Comparison of ENCODE assay signal across 7 cellular contexts in genomic region chr14:70253547-70253946, GRCh38.
A peak's percentile ranks its signal among the peaks of the same experiment; 100 is the strongest.
DNase-seq lines count a peak whose midpoint lies in the region; ATAC-seq and TF ChIP-seq lines count a peak whose summit lies in the region.
"Not testable (repeated sequence)": the region's sequence is repeated elsewhere in the genome, so short reads cannot be mapped to it uniquely, and the experiment has no call there.

No MANE protein-coding gene starts in this region.

- H3K27ac Mint-ChIP-seq in CD4-positive, alpha-beta memory T cell; activated CD8-positive, alpha-beta T cell treated with anti-CD3 and anti-CD28 coated beads for 36 hours; activated naive CD4-positive, alpha-beta T cell treated with anti-CD3 and anti-CD28 coated beads for 36 hours; brain; naive thymus-derived CD4-positive, alpha-beta T cell; nephron progenitor cell: not testable (repeated sequence)
- H3K27ac Mint-ChIP-seq in IgD-negative memory B cell = peak overlapping the region in 1 of 3 donors; percentile 78

- not testable (repeated sequence) for H3K4me1 ChIP-seq in CD4-positive, alpha-beta memory T cell (ENCODE audit: insufficient read depth, low read length); naive thymus-derived CD4-positive, alpha-beta T cell (ENCODE audit: control insufficient read depth in 2 of 2, insufficient read depth in 2 of 2, low read length in 2 of 2)

- DNase-seq in CD4-positive, alpha-beta memory T cell; activated CD8-positive, alpha-beta T cell treated with anti-CD3 and anti-CD28 coated beads for 36 hours; activated naive CD4-positive, alpha-beta T cell treated with anti-CD3 and anti-CD28 coated beads for 36 hours; naive thymus-derived CD4-positive, alpha-beta T cell; nephron progenitor cell: not testable (repeated sequence)

- TF ChIP-seq CTCF in activated CD8-positive, alpha-beta T cell treated with anti-CD3 and anti-CD28 coated beads for 36 hours (IDR thresholded peaks at IDR 0.05); brain (conservative IDR thresholded peaks at IDR 0.05); nephron progenitor cell (IDR thresholded peaks at IDR 0.05): not testable (repeated sequence)

- H3K4me3 Mint-ChIP-seq in CD4-positive, alpha-beta memory T cell = peak overlapping the region in 6 of 8 donors; percentile 5 to 78 (median 34)
- H3K4me3 Mint-ChIP-seq in IgD-negative memory B cell (peak overlapping the region in 3 of 4 donors; percentile 56 to 63 (median 63)), brain (peak overlapping the region in 4 of 5 experiments; percentile 34 to 76 (median 59)), nephron progenitor cell (peak overlapping the region; percentile 72)
- peak overlapping the region; percentile 23 for H3K4me3 Mint-ChIP-seq in activated CD8-positive, alpha-beta T cell treated with anti-CD3 and anti-CD28 coated beads for 36 hours
- H3K4me3 Mint-ChIP-seq in activated naive CD4-positive, alpha-beta T cell treated with anti-CD3 and anti-CD28 coated beads for 36 hours = peak overlapping the region; percentile 29
- peak overlapping the region in 6 of 10 donors; percentile 0 to 62 (median 37) for H3K4me3 Mint-ChIP-seq in naive thymus-derived CD4-positive, alpha-beta T cell

- ATAC-seq in activated CD8-positive, alpha-beta T cell treated with anti-CD3 and anti-CD28 coated beads for 36 hours; naive thymus-derived CD4-positive, alpha-beta T cell: not testable (repeated sequence)

- peaks cover 0 to 15% (median 6%) of the 10 kb centered on the region in 8 donors for H3K9me3 Mint-ChIP-seq in CD4-positive, alpha-beta memory T cell
- H3K9me3 Mint-ChIP-seq in IgD-negative memory B cell = peaks cover 0 to 10% (median 8%) of the 10 kb centered on the region in 3 donors
- not testable (repeated sequence) for H3K9me3 Mint-ChIP-seq in activated CD8-positive, alpha-beta T cell treated with anti-CD3 and anti-CD28 coated beads for 36 hours; activated naive CD4-positive, alpha-beta T cell treated with anti-CD3 and anti-CD28 coated beads for 36 hours; nephron progenitor cell
- peaks cover 0 to 16% (median 6%) of the 10 kb centered on the region in 5 experiments for H3K9me3 Mint-ChIP-seq in brain
- H3K9me3 Mint-ChIP-seq in naive thymus-derived CD4-positive, alpha-beta T cell = peaks cover 0 to 22% (median 7%) of the 10 kb centered on the region in 11 donors

- not testable (repeated sequence) for H3K36me3 Mint-ChIP-seq in CD4-positive, alpha-beta memory T cell; IgD-negative memory B cell; activated CD8-positive, alpha-beta T cell treated with anti-CD3 and anti-CD28 coated beads for 36 hours (ENCODE audit: low read depth); activated naive CD4-positive, alpha-beta T cell treated with anti-CD3 and anti-CD28 coated beads for 36 hours (ENCODE audit: low read depth); brain; naive thymus-derived CD4-positive, alpha-beta T cell; nephron progenitor cell (ENCODE audit: low read depth)

- POLR2A ChIA-PET in CD4-positive, alpha-beta memory T cell (lab: Charles Lee; ENCODE audit: partially characterized antibody); activated CD8-positive, alpha-beta T cell treated with anti-CD3 and anti-CD28 coated beads for 36 hours (lab: Charles Lee); naive thymus-derived CD4-positive, alpha-beta T cell (lab: Charles Lee): not testable (repeated sequence)

- CTCF ChIA-PET in CD4-positive, alpha-beta memory T cell (lab: Charles Lee; ENCODE audit: partially characterized antibody); activated CD8-positive, alpha-beta T cell treated with anti-CD3 and anti-CD28 coated beads for 36 hours (lab: Charles Lee); activated naive CD4-positive, alpha-beta T cell treated with anti-CD3 and anti-CD28 coated beads for 36 hours (lab: Charles Lee); naive thymus-derived CD4-positive, alpha-beta T cell (lab: Charles Lee): not testable (repeated sequence)

- not testable (repeated sequence) for H3K27me3 ChIP-seq in CD4-positive, alpha-beta memory T cell (ENCODE audit: insufficient read depth, low read length); naive thymus-derived CD4-positive, alpha-beta T cell (ENCODE audit: control insufficient read depth in 2 of 2, insufficient read depth in 2 of 2, low read length in 2 of 2)

- not testable (repeated sequence) for H3K4me3 ChIP-seq in CD4-positive, alpha-beta memory T cell (ENCODE audit: low read length in 2 of 2); naive thymus-derived CD4-positive, alpha-beta T cell (ENCODE audit: low read length)

- peaks cover 6 to 10% (median 8%) of the 10 kb centered on the region in 4 donors for H3K4me1 Mint-ChIP-seq in CD4-positive, alpha-beta memory T cell
- peaks cover 0 to 16% (median 4%) of the 10 kb centered on the region in 3 donors for H3K4me1 Mint-ChIP-seq in IgD-negative memory B cell
- H3K4me1 Mint-ChIP-seq in activated CD8-positive, alpha-beta T cell treated with anti-CD3 and anti-CD28 coated beads for 36 hours (ENCODE audit: low read depth); activated naive CD4-positive, alpha-beta T cell treated with anti-CD3 and anti-CD28 coated beads for 36 hours (ENCODE audit: low read depth); brain; nephron progenitor cell: not testable (repeated sequence)
- peaks cover 4 to 15% (median 8%) of the 10 kb centered on the region in 7 donors for H3K4me1 Mint-ChIP-seq in naive thymus-derived CD4-positive, alpha-beta T cell

- intact Hi-C loops in CD4-positive, alpha-beta memory T cell (cut with micrococcal nuclease); activated CD8-positive, alpha-beta T cell treated with anti-CD3 and anti-CD28 coated beads for 36 hours (cut with micrococcal nuclease); activated naive CD4-positive, alpha-beta T cell treated with anti-CD3 and anti-CD28 coated beads for 36 hours (cut with micrococcal nuclease); naive thymus-derived CD4-positive, alpha-beta T cell (cut with micrococcal nuclease): not testable (repeated sequence)

- not testable (repeated sequence) for H3K9me3 ChIP-seq in CD4-positive, alpha-beta memory T cell (ENCODE audit: control insufficient read depth in 1 of 2, low read length in 2 of 2); naive thymus-derived CD4-positive, alpha-beta T cell (ENCODE audit: control insufficient read depth in 2 of 3, low read length in 3 of 3)

- H3K27ac ChIP-seq in CD4-positive, alpha-beta memory T cell (ENCODE audit: low read depth, low read length); naive thymus-derived CD4-positive, alpha-beta T cell (ENCODE audit: low read depth, low read length): not testable (repeated sequence)

- H3K27me3 Mint-ChIP-seq in CD4-positive, alpha-beta memory T cell = peaks cover 45 to 46% of the 10 kb centered on the region in 2 donors
- H3K27me3 Mint-ChIP-seq in IgD-negative memory B cell = peaks cover 26% of the 10 kb centered on the region
- peaks cover 46% of the 10 kb centered on the region for H3K27me3 Mint-ChIP-seq in activated CD8-positive, alpha-beta T cell treated with anti-CD3 and anti-CD28 coated beads for 36 hours
- H3K27me3 Mint-ChIP-seq in activated naive CD4-positive, alpha-beta T cell treated with anti-CD3 and anti-CD28 coated beads for 36 hours (ENCODE audit: low read depth) = peaks cover 47% of the 10 kb centered on the region
- peaks cover 37% of the 10 kb centered on the region for H3K27me3 Mint-ChIP-seq in brain
- H3K27me3 Mint-ChIP-seq in naive thymus-derived CD4-positive, alpha-beta T cell = peaks cover 56 to 66% (median 63%) of the 10 kb centered on the region in 5 donors
- H3K27me3 Mint-ChIP-seq in nephron progenitor cell (ENCODE audit: low read depth, poor library complexity) = not testable (repeated sequence)

- not testable (repeated sequence) for H3K36me3 ChIP-seq in CD4-positive, alpha-beta memory T cell (ENCODE audit: insufficient read depth, low read length); naive thymus-derived CD4-positive, alpha-beta T cell (ENCODE audit: control insufficient read depth in 2 of 3, insufficient read depth in 3 of 3, low read length in 3 of 3)
